Comparison of ENCODE assay signal across 1 cellular context in genomic region chr19:13023666-13024065, GRCh38.
TF ChIP-seq lines count a peak whose summit lies in the region.

No MANE protein-coding gene starts in this region.

TF ChIP-seq in GM23338, 12 proteins besides CTCF, POLR2A, EP300 and RAD21 (continued from another document):
- no peak for TF ChIP-seq REST (IDR thresholded peaks at IDR 0.05; ENCODE audit: unreplicated experiment)
